Comparison of ENCODE assay signal across 8 cellular contexts in the genomic region with DNA sequence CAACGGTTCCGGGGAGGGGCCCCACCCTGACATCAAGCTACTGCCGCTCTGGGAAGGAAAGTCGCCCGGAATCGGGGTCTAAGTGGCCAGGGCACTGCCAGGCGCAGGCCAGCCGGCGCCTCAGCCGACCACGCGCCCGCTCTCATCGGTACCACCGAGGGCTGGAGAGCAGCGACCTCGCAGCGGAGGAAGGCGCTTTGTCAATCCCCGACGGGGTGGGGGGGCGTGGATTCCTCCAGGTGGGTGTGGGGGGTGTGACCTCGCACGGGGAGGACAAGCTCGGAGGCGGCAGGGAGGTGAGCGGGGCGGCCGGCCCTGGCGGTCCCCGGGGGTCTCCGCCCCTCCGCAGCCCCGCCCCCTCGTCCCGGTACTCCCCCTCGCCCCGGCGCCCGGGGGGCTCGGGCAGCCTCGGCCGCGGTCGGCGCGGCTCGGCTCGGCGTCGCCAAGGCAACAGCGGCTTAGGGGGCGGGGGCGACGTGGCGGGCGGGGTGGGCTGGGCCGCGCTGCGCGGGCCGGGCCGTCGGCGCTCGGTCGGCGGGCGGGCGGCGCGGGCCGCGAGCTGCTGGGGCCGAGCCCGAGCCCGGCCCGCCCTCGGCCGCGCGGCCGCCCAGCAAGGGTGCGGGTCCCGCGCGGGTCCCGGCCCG. TPM values are rescaled to one million over a fixed set of nuclear protein-coding genes. Genes with fewer than 3 reads are reported as not detected.
DNase-seq lines count a peak whose midpoint lies in the region; ATAC-seq and TF ChIP-seq lines count a peak whose summit lies in the region.

No MANE protein-coding gene starts in this region.

- peaks cover 31% of the 10 kb centered on the region for H3K4me1 ChIP-seq in lower lobe of right lung

- H3K36me3 ChIP-seq in brain microvascular endothelial cell (replicated peaks) (no peaks in the 10 kb centered on the region), lower lobe of right lung (no peaks in the 10 kb centered on the region)

- H3K27ac ChIP-seq in brain microvascular endothelial cell (no peak overlapping the region), lower lobe of right lung (no peak overlapping the region)

- in situ Hi-C loops in brain microvascular endothelial cell (cut with HindIII; ENCODE audit: low pct_ligation_motif_present, low sequenced_read_pairs), result no loop called here

- TF ChIP-seq CTCF in brain microvascular endothelial cell (IDR thresholded peaks at IDR 0.05; ENCODE audit: low read depth, low read length, missing control alignments) (no peak), lower lobe of right lung (IDR thresholded peaks at IDR 0.05) (no peak)

- ATAC-seq in lower lobe of right lung, result peak in 1 of 2 donors; percentile 2
- no peak for ATAC-seq in GM19328 (IDR thresholded peaks at IDR 0.05; ENCODE audit: unreplicated experiment)

- DNase-seq in NCI-H2081 (lab: John Stamatoyannopoulos, UW), result peak; percentile 27 to 41
- DNase-seq in NCI-H2081 treated with DMSO at 0.1 percent for 48 hours (lab: John Stamatoyannopoulos, UW), result no peak
- peak; percentile 55 for DNase-seq in NCI-H1048 (lab: John Stamatoyannopoulos, UW)
- DNase-seq in brain microvascular endothelial cell, result no peak
- peak; percentile 52 for DNase-seq in lower lobe of right lung
- no peak for DNase-seq in Ammon's horn (ENCODE audit: low spot score)
- DNase-seq in T1000 (lab: John Stamatoyannopoulos, UW), result no peak

- H3K4me3 ChIP-seq in brain microvascular endothelial cell (ENCODE audit: low read depth, low read length), result peak overlapping the region; percentile 61
- peak overlapping the region; percentile 68 for H3K4me3 ChIP-seq in lower lobe of right lung

- no peaks in the 10 kb centered on the region for H3K9me3 ChIP-seq in lower lobe of right lung

- intact Hi-C loops in lower lobe of right lung (cut with DNase I), result no loop called here

- no peaks in the 10 kb centered on the region for H3K27me3 ChIP-seq in brain microvascular endothelial cell (replicated peaks)
- H3K27me3 ChIP-seq in lower lobe of right lung (ENCODE audit: low read depth), result peaks cover 10% of the 10 kb centered on the region

RNA-seq across cellular contexts. Expression of gene DAB2IP, which starts 47.3 kb away (rescaled TPM):
- 54.1 TPM for total RNA-seq in lower lobe of right lung

Comparison
In these comparisons a context has a peak if more than half of its experiments do, and no peak if none do; other contexts are left out.
1. DNase-seq: peak in NCI-H2081 (2 of 2), NCI-H1048 (single experiment) and lower lobe of right lung (single experiment); none in NCI-H2081 treated with DMSO at 0.1 percent for 48 hours (single experiment), brain microvascular endothelial cell (single experiment), Ammon's horn (single experiment) and T1000 (single experiment).